ENCODE assay signal across 25 cellular contexts in the genomic region with DNA sequence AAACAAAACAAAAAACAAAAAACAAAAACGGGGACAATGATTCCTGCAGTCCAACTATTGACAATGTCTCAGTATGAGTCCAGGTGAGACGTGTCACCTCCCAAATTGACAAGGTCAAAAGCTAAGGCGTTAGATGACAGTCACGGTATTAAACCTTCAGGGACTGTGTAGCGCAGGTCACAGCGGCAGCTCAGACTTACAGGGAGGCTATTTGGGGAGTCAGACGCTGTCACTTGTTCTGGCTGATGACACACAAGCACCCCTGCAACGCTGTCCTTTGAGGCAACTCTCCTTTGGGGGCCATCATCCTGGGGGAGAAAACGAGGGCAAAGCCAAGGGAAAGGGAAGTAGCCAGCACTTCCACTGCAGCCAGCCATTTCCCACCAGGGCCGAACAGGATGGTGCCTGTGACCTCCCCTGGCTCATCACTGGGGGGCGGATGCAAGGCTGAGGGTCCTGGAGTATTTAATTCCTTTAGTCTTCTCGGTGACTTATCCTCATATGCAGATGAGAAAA.
"Had no signal": no experiment of that assay in that cellular context is flagged by ENCODE, and none has a peak within 500 bp of the region (broad histone marks: within the 10 kb centered on the region; RNA-seq: fewer than 3 reads in every experiment).

No MANE protein-coding gene starts in this region.

- H3K9me3 ChIP-seq: colonic mucosa, left lung, mucosa of descending colon, ovary, suprapubic skin, tibial nerve had no signal

- DNase-seq: activated B cell treated with CpG ODN at 0.5 μM for 24 hours; activated CD4-positive, alpha-beta T cell treated with anti-CD3 and anti-CD28 coated beads for 36 hours; activated CD4-positive, alpha-beta T cell treated with anti-CD3 and anti-CD28 coated beads, Interleukin-2, amount 50 U/mL, for 4 hours; activated naive CD4-positive, alpha-beta T cell; activated T-cell treated with anti-CD3 and anti-CD28 coated beads for 4 hours; activated T-cell treated with anti-CD3 and anti-CD28 coated beads, Interleukin-2, amount 50 U/mL, for 72 hours; anterior cingulate cortex; cerebellar nuclear complex; colonic mucosa; effector CD8-positive, alpha-beta T cell; kidney glomerular epithelial cell; left lung; mucosa of descending colon; ovary; retina; stimulated activated CD4-positive, alpha-beta T cell treated with anti-CD3 and anti-CD28 coated beads, Interleukin-15, amount 100 ng/mL, for 24 hours; stimulated activated CD4-positive, alpha-beta T cell treated with anti-CD3 and anti-CD28 coated beads, Interleukin-2, amount 100 ng/mL, for 24 hours; stimulated activated naive CD4-positive, alpha-beta T cell; T-helper 1 cell had no signal

- H3K9me3 Mint-ChIP-seq: activated B cell treated with CpG ODN at 0.5 μM for 24 hours; activated T-cell treated with anti-CD3 and anti-CD28 coated beads, Interleukin-2, amount 50 U/mL, for 72 hours; natural killer cell treated with Interleukin-12 subunit alpha and Interleukin-12 subunit beta and Interleukin-15 and Interleukin-18, amount 100 ng/mL, for 72 hours; T-helper 2 cell treated with Interferon-gamma antibody and Interleukin-4, amounts not matched to agents 5 μg/mL and 100 μg/mL, for 36 hours had no signal

- H3K4me1 ChIP-seq: colonic mucosa, left lung, suprapubic skin, tibial nerve had no signal

- H3K27me3 ChIP-seq: colonic mucosa, left lung, ovary, suprapubic skin, tibial nerve had no signal

- H3K27ac Mint-ChIP-seq: activated B cell treated with CpG ODN at 0.5 μM for 24 hours; activated CD4-positive, alpha-beta T cell treated with anti-CD3 and anti-CD28 coated beads for 36 hours; activated naive CD8-positive, alpha-beta T cell; activated T-cell treated with anti-CD3 and anti-CD28 coated beads, Interleukin-2, amount 50 U/mL, for 72 hours; natural killer cell treated with Interleukin-12 subunit alpha and Interleukin-12 subunit beta and Interleukin-15 and Interleukin-18, amount 100 ng/mL, for 72 hours; T-helper 2 cell treated with Interferon-gamma antibody and Interleukin-4, amounts not matched to agents 5 μg/mL and 100 μg/mL, for 36 hours had no signal

- H3K36me3 ChIP-seq: colonic mucosa, ovary, suprapubic skin, tibial nerve had no signal

- H3K27me3 Mint-ChIP-seq: activated B cell treated with CpG ODN at 0.5 μM for 24 hours; activated CD4-positive, alpha-beta T cell treated with anti-CD3 and anti-CD28 coated beads for 36 hours; activated naive CD8-positive, alpha-beta T cell; natural killer cell treated with Interleukin-12 subunit alpha and Interleukin-12 subunit beta and Interleukin-15 and Interleukin-18, amount 100 ng/mL, for 72 hours; progenitor cell of endocrine pancreas had no signal

- H3K4me3 ChIP-seq: colonic mucosa, left lung, mucosa of descending colon, ovary, suprapubic skin, tibial nerve had no signal

- H3K27ac ChIP-seq: left lung, ovary, suprapubic skin, tibial nerve had no signal

- ATAC-seq: activated CD4-positive, alpha-beta T cell treated with anti-CD3 and anti-CD28 coated beads for 36 hours; activated T-cell treated with anti-CD3 and anti-CD28 coated beads, Interleukin-2, amount 50 U/mL, for 72 hours; left lung; mucosa of descending colon; natural killer cell treated with Interleukin-12 subunit alpha and Interleukin-12 subunit beta and Interleukin-15 and Interleukin-18, amount 100 ng/mL, for 72 hours had no signal

- H3K4me1 Mint-ChIP-seq: activated B cell treated with CpG ODN at 0.5 μM for 24 hours had no signal

- H3K36me3 Mint-ChIP-seq: natural killer cell treated with Interleukin-12 subunit alpha and Interleukin-12 subunit beta and Interleukin-15 and Interleukin-18, amount 100 ng/mL, for 72 hours had no signal

- H3K4me3 Mint-ChIP-seq: activated B cell treated with CpG ODN at 0.5 μM for 24 hours; activated CD4-positive, alpha-beta T cell treated with anti-CD3 and anti-CD28 coated beads for 36 hours; activated naive CD8-positive, alpha-beta T cell; activated T-cell treated with anti-CD3 and anti-CD28 coated beads, Interleukin-2, amount 50 U/mL, for 72 hours; natural killer cell treated with Interleukin-12 subunit alpha and Interleukin-12 subunit beta and Interleukin-15 and Interleukin-18, amount 100 ng/mL, for 72 hours; T-helper 2 cell treated with Interferon-gamma antibody and Interleukin-4, amounts not matched to agents 5 μg/mL and 100 μg/mL, for 36 hours had no signal
